In genomic region chr19:42424345-42424707, GRCh38 we compare ENCODE assay signal across 9 cellular contexts.
A peak's percentile ranks its signal among the peaks of the same experiment; 100 is the strongest.
DNase-seq lines count a peak whose midpoint lies in the region.
"Had no signal": no experiment of that assay in that cellular context is flagged by ENCODE, and none has a peak within 500 bp of the region (broad histone marks: within the 10 kb centered on the region; RNA-seq: fewer than 3 reads in every experiment).

No MANE protein-coding gene starts in this region.

- H3K9me3 ChIP-seq in iPS-20b (ENCODE audit: insufficient read depth, low read depth, low read length) (no peaks in the 10 kb centered on the region), stomach smooth muscle (ENCODE audit: control insufficient read depth in 2 of 2, low read length in 2 of 2) (no peaks in the 10 kb centered on the region)

- H3K4me1 Mint-ChIP-seq in T-helper 2 cell treated with Interferon-gamma antibody and Interleukin-4, amounts not matched to agents 5 μg/mL and 100 μg/mL, for 36 hours (ENCODE audit: low read depth), result peaks cover 32% of the 10 kb centered on the region
- peaks cover 34% of the 10 kb centered on the region for H3K4me1 Mint-ChIP-seq in activated naive CD8-positive, alpha-beta T cell (ENCODE audit: low read depth)

- H3K27ac ChIP-seq in iPS-20b (ENCODE audit: low read length), result no peak overlapping the region
- H3K27ac ChIP-seq in stomach smooth muscle (ENCODE audit: low read length), result no peak overlapping the region

- peak overlapping the region; percentile 79; the same call in 1 of the 2 replicates for H3K4me3 ChIP-seq in iPS-20b (ENCODE audit: low read length)
- H3K4me3 ChIP-seq in stomach smooth muscle (ENCODE audit: low read length in 2 of 2), result peak overlapping the region; percentile 78 to 86

- no peaks in the 10 kb centered on the region for H3K4me1 ChIP-seq in iPS-20b (ENCODE audit: insufficient read depth, low read length)
- peaks cover 35% of the 10 kb centered on the region for H3K4me1 ChIP-seq in stomach smooth muscle (ENCODE audit: control insufficient read depth, insufficient read depth, low read length)

- peak overlapping the region; percentile 97 for H3K4me3 Mint-ChIP-seq in T-helper 2 cell treated with Interferon-gamma antibody and Interleukin-4, amounts not matched to agents 5 μg/mL and 100 μg/mL, for 36 hours
- H3K4me3 Mint-ChIP-seq in activated naive CD8-positive, alpha-beta T cell, result peak overlapping the region; percentile 97

- H3K27ac Mint-ChIP-seq in T-helper 2 cell treated with Interferon-gamma antibody and Interleukin-4, amounts not matched to agents 5 μg/mL and 100 μg/mL, for 36 hours, result no peak overlapping the region
- H3K27ac Mint-ChIP-seq in activated naive CD8-positive, alpha-beta T cell, result peak overlapping the region; percentile 89

- H3K9ac ChIP-seq in iPS-20b (ENCODE audit: low read depth, low read length) (no peak overlapping the region), stomach smooth muscle (ENCODE audit: low read length in 2 of 2) (no peak overlapping the region)

- no peaks in the 10 kb centered on the region for H3K27me3 Mint-ChIP-seq in T-helper 2 cell treated with Interferon-gamma antibody and Interleukin-4, amounts not matched to agents 5 μg/mL and 100 μg/mL, for 36 hours (ENCODE audit: low read depth)
- no peaks in the 10 kb centered on the region for H3K27me3 Mint-ChIP-seq in activated naive CD8-positive, alpha-beta T cell

- H3K36me3 Mint-ChIP-seq in T-helper 2 cell treated with Interferon-gamma antibody and Interleukin-4, amounts not matched to agents 5 μg/mL and 100 μg/mL, for 36 hours (ENCODE audit: low read depth), result peaks cover 4% of the 10 kb centered on the region
- no peaks in the 10 kb centered on the region for H3K36me3 Mint-ChIP-seq in activated naive CD8-positive, alpha-beta T cell

- no peaks in the 10 kb centered on the region for H3K9me3 Mint-ChIP-seq in T-helper 2 cell treated with Interferon-gamma antibody and Interleukin-4, amounts not matched to agents 5 μg/mL and 100 μg/mL, for 36 hours
- H3K9me3 Mint-ChIP-seq in activated naive CD8-positive, alpha-beta T cell (ENCODE audit: low read depth), result no peaks in the 10 kb centered on the region

- H3K27me3 ChIP-seq in iPS-20b (ENCODE audit: insufficient read depth, low read length) (peaks cover 83% of the 10 kb centered on the region), stomach smooth muscle (ENCODE audit: control insufficient read depth in 1 of 2, insufficient read depth in 2 of 2, low read length in 2 of 2) (no peaks in the 10 kb centered on the region)

- H3K36me3 ChIP-seq in iPS-20b (ENCODE audit: insufficient read depth, low read depth, low read length), result no peaks in the 10 kb centered on the region
- no peaks in the 10 kb centered on the region for H3K36me3 ChIP-seq in stomach smooth muscle (ENCODE audit: control insufficient read depth in 2 of 2, insufficient read depth in 2 of 2, low read length in 2 of 2)

- no peak for DNase-seq in T-helper 2 cell treated with Interferon-gamma antibody and Interleukin-4, amounts not matched to agents 5 μg/mL and 100 μg/mL, for 36 hours (ENCODE audit: low spot score)
- DNase-seq in T-helper 2 cell, result no peak
- no peak for DNase-seq in HK-2 (ENCODE audit: unreplicated experiment)
- DNase-seq in NCI-H82 treated with DMSO at 0.1 percent for 48 hours (lab: John Stamatoyannopoulos, UW; ENCODE audit: unreplicated experiment), result no peak
- DNase-seq in EL, result no peak
- DNase-seq: NCI-H2171 treated with DMSO at 0.1 percent for 48 hours had no signal
